Comparison of ENCODE assay signal across 8 cellular contexts in genomic region chr12:119115296-119115905, GRCh38.
DNase-seq lines count a peak whose midpoint lies in the region; ATAC-seq lines count a peak whose summit lies in the region.

No MANE protein-coding gene starts in this region.

- DNase-seq in NOMO-1 treated with DMSO at 0.1 percent for 48 hours (lab: John Stamatoyannopoulos, UW; ENCODE audit: unreplicated experiment) (peak; percentile 22), NOMO-1 treated with dmso at 0.1 percent for 144 hours (lab: John Stamatoyannopoulos, UW; ENCODE audit: unreplicated experiment) (no peak), HK-2 (ENCODE audit: unreplicated experiment) (peak; percentile 36), OCI-M2 (lab: John Stamatoyannopoulos, UW; ENCODE audit: unreplicated experiment) (peak; percentile 4), dermis blood vessel endothelial cell (peak; percentile 71), lung microvascular endothelial cell (ENCODE audit: low read depth in 2 of 2) (peak; percentile 53 to 63)
- DNase-seq in effector CD8-positive, alpha-beta T cell (lab: John Stamatoyannopoulos, UW) = no peak

- no peak for ATAC-seq in GM19023 (IDR thresholded peaks at IDR 0.05; ENCODE audit: unreplicated experiment)

Comparison
In these comparisons a context has a peak if more than half of its experiments do, and no peak if none do; other contexts are left out.
1. DNase-seq: peak in NOMO-1 treated with DMSO at 0.1 percent for 48 hours (single experiment), HK-2 (single experiment), OCI-M2 (single experiment), dermis blood vessel endothelial cell (single experiment) and lung microvascular endothelial cell (2 of 2); none in NOMO-1 treated with dmso at 0.1 percent for 144 hours (single experiment) and effector CD8-positive, alpha-beta T cell (single experiment).